In genomic region chr5:177361418-177362101, GRCh38 we compare ENCODE assay signal across 1 cellular context.
TF ChIP-seq lines count a peak whose summit lies in the region.

No MANE protein-coding gene starts in this region.

TF ChIP-seq in K562, 482 proteins besides CTCF, POLR2A, EP300 and RAD21:
- TF ChIP-seq TBP (optimal IDR thresholded peaks at IDR 0.05; ENCODE audit: low read depth, low read length) (no peak), BCOR (IDR thresholded peaks at IDR 0.05) (peak; percentile 60), RBM25 (IDR thresholded peaks at IDR 0.05; ENCODE audit: low read depth, low read length, severe bottlenecking) (peak; percentile 74)
